ENCODE assay signal across 15 cellular contexts in the genomic region with DNA sequence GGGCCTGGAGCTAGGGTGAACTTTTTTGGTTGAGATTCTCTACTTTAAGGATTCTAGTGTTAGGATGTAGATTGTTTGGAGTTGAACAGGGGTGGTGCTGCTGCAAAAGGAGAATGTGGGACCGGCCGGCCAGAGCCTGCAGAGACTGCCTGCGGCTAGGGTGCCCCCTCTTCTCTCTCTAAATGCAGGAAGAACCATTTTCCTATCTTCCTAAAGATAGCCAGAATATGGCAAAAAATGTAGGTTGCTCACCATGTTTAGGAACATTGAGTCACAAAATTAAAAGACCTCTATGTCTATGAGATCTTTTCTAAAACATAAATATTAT. TPM values are rescaled to one million over a fixed set of nuclear protein-coding genes. Genes with fewer than 3 reads are reported as not detected.
DNase-seq lines count a peak whose midpoint lies in the region; ATAC-seq and TF ChIP-seq lines count a peak whose summit lies in the region.
"Had no signal": no experiment of that assay in that cellular context is flagged by ENCODE, and none has a peak within 500 bp of the region (broad histone marks: within the 10 kb centered on the region; RNA-seq: fewer than 3 reads in every experiment).

No MANE protein-coding gene starts in this region.

- DNase-seq in fibroblast of lung (ENCODE audit: low read depth in 2 of 2) (no peak), sigmoid colon (no peak)
- no peak for DNase-seq in effector CD8-positive, alpha-beta T cell (lab: John Stamatoyannopoulos, UW)
- DNase-seq in stimulated activated CD4-positive, alpha-beta T cell treated with anti-CD3 and anti-CD28 coated beads, Interleukin-15, amount 100 ng/mL, for 24 hours, result no peak
- DNase-seq: activated T-cell treated with anti-CD3 and anti-CD28 coated beads for 4 hours; adrenal gland; dermis blood vessel endothelial cell; DND-41; NCI-H2081; stimulated activated CD4-positive, alpha-beta T cell treated with anti-CD3 and anti-CD28 coated beads, Interleukin-12 subunit alpha, Interleukin-12 subunit beta, amount 100 ng/mL, for 4 hours had no signal

- peak overlapping the region; percentile 45; the same call in 1 of the 2 replicates for H3K4me3 ChIP-seq in ACC112 (ENCODE audit: low read depth, low read length)
- peak overlapping the region; percentile 11 for H3K4me3 ChIP-seq in OCI-LY1 (ENCODE audit: low read depth, low read length, poor library complexity, severe bottlenecking)
- H3K4me3 ChIP-seq in fibroblast of lung (replicated peaks in 1 of 4; ENCODE audit: control extremely low read depth in 1 of 4, insufficient read depth in 1 of 4, low read depth in 3 of 4, low read length in 4 of 4), result peak overlapping the region in 2 of 4 experiments; percentile 12 to 44
- peak overlapping the region in 3 of 4 donors; percentile 12 to 23 (median 17) for H3K4me3 ChIP-seq in sigmoid colon
- H3K4me3 ChIP-seq: adrenal gland had no signal

- no peak overlapping the region for H3K27ac ChIP-seq in ACC112 (ENCODE audit: low read depth, low read length)
- H3K27ac ChIP-seq in OCI-LY1 (ENCODE audit: low read depth, low read length, poor library complexity, severe bottlenecking), result peak overlapping the region; percentile 69
- H3K27ac ChIP-seq in fibroblast of lung (ENCODE audit: insufficient read depth, low read length), result peak overlapping the region; percentile 17
- H3K27ac ChIP-seq in sigmoid colon, result peak overlapping the region; percentile 69 to 82 (median 78)
- H3K27ac ChIP-seq: VCaP had no signal

- H4K20me1 ChIP-seq in OCI-LY1 (ENCODE audit: insufficient read depth, low read length) (no peaks in the 10 kb centered on the region), fibroblast of lung (ENCODE audit: control insufficient read depth, extremely low read depth, insufficient read depth, low read length) (no peaks in the 10 kb centered on the region)

- H3K79me2 ChIP-seq in ACC112 (ENCODE audit: control insufficient read depth, insufficient read depth, low read length, unreplicated experiment) (no peaks in the 10 kb centered on the region), OCI-LY1 (ENCODE audit: insufficient read depth, low read length) (no peaks in the 10 kb centered on the region), fibroblast of lung (ENCODE audit: control insufficient read depth, insufficient read depth, low read length) (no peaks in the 10 kb centered on the region)

- ATAC-seq in GM19324 (IDR thresholded peaks at IDR 0.05; ENCODE audit: low FRiP score, unreplicated experiment) (no peak), GM21367 (IDR thresholded peaks at IDR 0.05; ENCODE audit: unreplicated experiment) (no peak)

- H2AFZ ChIP-seq in ACC112 (ENCODE audit: low read length, unreplicated experiment) (peak overlapping the region; percentile 58), OCI-LY1 (ENCODE audit: low read length) (no peak overlapping the region), fibroblast of lung (ENCODE audit: low read length) (peak overlapping the region; percentile 92)

- no peak for TF ChIP-seq POLR2A in sigmoid colon (IDR thresholded peaks at IDR 0.05)

- H3K9ac ChIP-seq in OCI-LY1 (ENCODE audit: low read length) (peak overlapping the region; percentile 37; the same call in 1 of the 2 replicates), fibroblast of lung (ENCODE audit: insufficient read depth, low read length) (no peak overlapping the region)

- TF ChIP-seq EP300 in sigmoid colon (IDR thresholded peaks at IDR 0.05), result no peak

- intact Hi-C loops in sigmoid colon (cut with DNase I), result loop anchor here (2.0 to 5.0 kb wide), 2 partner anchors 34 to 75 kb away; partner anchors contain the start of gene TBCC

- H3K4me2 ChIP-seq in OCI-LY1 (ENCODE audit: low read length), result peak overlapping the region; percentile 41; the same call in 1 of the 2 replicates
- peak overlapping the region; percentile 75 for H3K4me2 ChIP-seq in fibroblast of lung (ENCODE audit: extremely low read depth, insufficient read depth, low read length)

- H3K4me1 ChIP-seq in ACC112 (ENCODE audit: control insufficient read depth, insufficient read depth, low read length, unreplicated experiment) (peaks cover 10% of the 10 kb centered on the region), OCI-LY1 (ENCODE audit: insufficient read depth, low read length, severe bottlenecking) (peaks cover 27% of the 10 kb centered on the region), fibroblast of lung (ENCODE audit: control insufficient read depth, extremely low read depth, insufficient read depth, low read length) (peaks cover 4% of the 10 kb centered on the region), sigmoid colon (peaks cover 0 to 37% (median 21%) of the 10 kb centered on the region in 4 donors)

- H3K9me3 ChIP-seq in OCI-LY1 (ENCODE audit: low read length), result no peaks in the 10 kb centered on the region
- H3K9me3 ChIP-seq in fibroblast of lung (ENCODE audit: control insufficient read depth, insufficient read depth, low read depth, low read length), result no peaks in the 10 kb centered on the region
- H3K9me3 ChIP-seq in sigmoid colon, result no peaks in the 10 kb centered on the region
- H3K9me3 ChIP-seq: adrenal gland had no signal

- no peaks in the 10 kb centered on the region for H3F3A ChIP-seq in OCI-LY1 (ENCODE audit: insufficient read depth, low read length)

- H3K9me2 ChIP-seq in OCI-LY1 (ENCODE audit: low read depth, low read length), result no peaks in the 10 kb centered on the region

- H3K27me3 ChIP-seq in ACC112 (ENCODE audit: insufficient read depth, low read length), result no peaks in the 10 kb centered on the region
- H3K27me3 ChIP-seq in OCI-LY1 (ENCODE audit: insufficient read depth, low read length), result no peaks in the 10 kb centered on the region
- no peaks in the 10 kb centered on the region for H3K27me3 ChIP-seq in fibroblast of lung (ENCODE audit: control insufficient read depth, insufficient read depth, low read length)
- no peaks in the 10 kb centered on the region for H3K27me3 ChIP-seq in sigmoid colon
- H3K27me3 ChIP-seq: adrenal gland had no signal

- H3K36me3 ChIP-seq in ACC112 (ENCODE audit: insufficient read depth, low read length) (no peaks in the 10 kb centered on the region), OCI-LY1 (ENCODE audit: insufficient read depth, low read length) (peaks cover 36% of the 10 kb centered on the region), fibroblast of lung (ENCODE audit: control insufficient read depth, insufficient read depth, low read length) (no peaks in the 10 kb centered on the region), sigmoid colon (peaks cover 0 to 41% (median 17%) of the 10 kb centered on the region in 4 donors)

- WGBS in sigmoid colon, 2 donors, result 65 to 91% methylated on average over 3 of the region's 3 CpGs

- no peak for TF ChIP-seq CTCF in OCI-LY1 (IDR thresholded peaks at IDR 0.05; ENCODE audit: low read length)
- no peak for TF ChIP-seq CTCF in fibroblast of lung (conservative IDR thresholded peaks at IDR 0.05 in 1 of 2, IDR thresholded peaks at IDR 0.05 in 1 of 2; ENCODE audit: low read depth in 1 of 2, low read length in 2 of 2)
- TF ChIP-seq CTCF in sigmoid colon (IDR thresholded peaks at IDR 0.05), result no peak

RNA-seq across cellular contexts. Expression of gene BICRAL, which starts 39.5 kb away (rescaled TPM):
- total RNA-seq in fibroblast of lung (4.9 and 6.9 TPM in 2 replicates), sigmoid colon (10 to 100 TPM; 13.6 to 18.5 (median 17.4) TPM)
- polyA plus RNA-seq in fibroblast of lung (10.2 and 11.5 TPM in 2 replicates), sigmoid colon (1 to 10 TPM; 4.6 to 7.8 (median 4.8) TPM)
- polyA plus RNA-seq in fibroblast of lung (2012), result 3.5 and 4.6 TPM in 2 replicates
- 9.2 and 10.1 TPM in 2 replicates for polyA minus RNA-seq in fibroblast of lung (ENCODE audit: low replicate concordance)

RNA-seq across cellular contexts. Expression of gene RPL7L1, which starts 58.1 kb away (rescaled TPM):
- total RNA-seq in fibroblast of lung (108 and 127 TPM in 2 replicates), sigmoid colon (10 to 100 TPM; 67.6 to 79.0 (median 75.7) TPM)
- polyA plus RNA-seq in fibroblast of lung (80.0 and 81.0 TPM in 2 replicates), sigmoid colon (10 to 100 TPM; 30.6 to 58.9 (median 38.1) TPM)
- polyA plus RNA-seq in fibroblast of lung (2012), result 74.8 and 75.5 TPM in 2 replicates
- 63.3 and 67.8 TPM in 2 replicates for polyA minus RNA-seq in fibroblast of lung (ENCODE audit: low replicate concordance)
